Comparison of ENCODE assay signal across 21 cellular contexts in genomic region chr1:213821175-213821942, GRCh38.
"Had no signal": no experiment of that assay in that cellular context is flagged by ENCODE, and none has a peak within 500 bp of the region (broad histone marks: within the 10 kb centered on the region; RNA-seq: fewer than 3 reads in every experiment).

No MANE protein-coding gene starts in this region.

- H3K36me3 ChIP-seq: esophagus muscularis mucosa, heart right ventricle, neutrophil, right atrium auricular region, sigmoid colon, tibial artery had no signal

- ATAC-seq: foreskin keratinocyte; heart right ventricle; left colon; natural killer cell; stimulated activated memory B cell treated with anti-CD40 and anti-IgM and Interleukin-4, amounts not matched to agents 10 μg/mL and 1 μg/mL and 100 μg/mL, for 72 hours; stimulated activated naive CD8-positive, alpha-beta T cell treated with anti-CD3 and anti-CD28 coated beads, Interleukin-15, Interleukin-2, amounts not matched to agents 100 U/mL and 50 U/mL, for 24 hours had no signal

- DNase-seq: dermis blood vessel endothelial cell; effector memory CD4-positive, alpha-beta T cell; foreskin keratinocyte; glutamatergic neuron; heart right ventricle; hippocampal formation; left colon; mesendoderm; natural killer cell; sigmoid colon; stimulated activated CD4-positive, alpha-beta T cell treated with anti-CD3 and anti-CD28 coated beads, Interleukin-2, amount 100 ng/mL, for 24 hours; stimulated activated CD4-positive, alpha-beta T cell treated with anti-CD3 and anti-CD28 coated beads, Interleukin-4, amount 100 ng/mL, for 4 hours; stimulated activated naive CD8-positive, alpha-beta T cell treated with anti-CD3 and anti-CD28 coated beads, Interleukin-15, Interleukin-2, amounts not matched to agents 100 U/mL and 50 U/mL, for 24 hours; testis; tibial artery had no signal

- H2AFZ ChIP-seq: parathyroid adenoma had no signal

- H3K4me3 ChIP-seq: coronary artery, esophagus muscularis mucosa, heart right ventricle, right atrium auricular region, sigmoid colon, testis, tibial artery had no signal

- H3K9me3 ChIP-seq: esophagus muscularis mucosa, heart right ventricle, neutrophil, right atrium auricular region, sigmoid colon, testis, tibial artery had no signal

- H3K27me3 ChIP-seq: esophagus muscularis mucosa, foreskin keratinocyte, neutrophil, right atrium auricular region, sigmoid colon, testis, tibial artery had no signal

- H3K79me2 ChIP-seq: parathyroid adenoma had no signal

- H3K4me1 ChIP-seq: esophagus muscularis mucosa, foreskin keratinocyte, heart right ventricle, parathyroid adenoma, right atrium auricular region, sigmoid colon, testis, tibial artery had no signal

- H3K9ac ChIP-seq: parathyroid adenoma had no signal

- H3K27ac ChIP-seq: coronary artery, esophagus muscularis mucosa, foreskin keratinocyte, heart right ventricle, neutrophil, parathyroid adenoma, right atrium auricular region, sigmoid colon, testis, tibial artery had no signal
